In genomic region chr1:28789816-28790215, GRCh38 we compare ENCODE assay signal across 28 cellular contexts. TPM values are rescaled to one million over a fixed set of nuclear protein-coding genes. Genes with fewer than 3 reads are reported as not detected.
DNase-seq lines count a peak whose midpoint lies in the region; ATAC-seq, FAIRE-seq and TF ChIP-seq lines count a peak whose summit lies in the region.
"Had no signal": no experiment of that assay in that cellular context is flagged by ENCODE, and none has a peak within 500 bp of the region (broad histone marks: within the 10 kb centered on the region; RNA-seq: fewer than 3 reads in every experiment).

No MANE protein-coding gene starts in this region.

- in situ Hi-C loops in K562 (cut with MboI), result loop anchor here (5.0 to 10.0 kb wide), 4 partner anchors 77 to 395 kb away; partner anchors contain the start of gene SRSF4

- DNase-seq in K562 (ENCODE audit: extremely low read depth in 1 of 4, low spot score in 3 of 4) (no peak), neuronal stem cell (ENCODE audit: low spot score) (no peak), nephron progenitor cell (no peak), NCI-H2029 (lab: John Stamatoyannopoulos, UW) (no peak)
- no peak for DNase-seq in activated T-cell treated with anti-CD3 and anti-CD28 coated beads, Interleukin-2, amount 50 U/mL, for 1 hour
- DNase-seq: 8988T; ACHN; BE2C; C1 segment of cervical spinal cord; CD4-positive, alpha-beta memory T cell; CD4-positive, CD25-positive, alpha-beta regulatory T cell; CD8-positive, alpha-beta memory T cell; COR-L47; DMS 273 treated with DMSO at 0.1 percent for 48 hours; DMS153; DMS53; DMS79; DND-41; EL; GDM1 had no signal

- H3K27ac ChIP-seq in K562 (ENCODE audit: extremely low read depth, low read depth, low read length) (no peak overlapping the region), neuronal stem cell (replicated peaks; ENCODE audit: low read length) (no peak overlapping the region)
- H3K27ac ChIP-seq: BLaER1 had no signal

- H3K9me3 ChIP-seq in K562 (replicated peaks; ENCODE audit: control insufficient read depth, insufficient read depth, low read depth, low read length) (no peaks in the 10 kb centered on the region), neuronal stem cell (replicated peaks in 1 of 2; ENCODE audit: control insufficient read depth in 2 of 2, insufficient read depth in 1 of 2, low read depth in 1 of 2, low read length in 2 of 2) (no peaks in the 10 kb centered on the region)
- H3K9me3 ChIP-seq: BE2C, BLaER1 had no signal

- no peak overlapping the region for H4K8ac ChIP-seq in neuronal stem cell (ENCODE audit: low read depth, low read length)

- H3K79me2 ChIP-seq in K562 (ENCODE audit: control insufficient read depth, insufficient read depth, low read length), result no peaks in the 10 kb centered on the region

- BruUV-seq in K562 (replicated peaks; lab: Mats Ljungman, UMichigan), result no TSS peak

- H3K9me1 ChIP-seq in K562 (ENCODE audit: control insufficient read depth, insufficient read depth, low read length), result no peaks in the 10 kb centered on the region

- TF ChIP-seq CTCF in K562 (IDR thresholded peaks at IDR 0.05 in 2 of 3, conservative IDR thresholded peaks at IDR 0.05 in 1 of 3; ENCODE audit: insufficient read depth in 2 of 3, low read depth in 1 of 3, low read length in 3 of 3) (no peak), nephron progenitor cell (IDR thresholded peaks at IDR 0.05) (no peak)

- H3K9me3 Mint-ChIP-seq in nephron progenitor cell, result no peaks in the 10 kb centered on the region
- H3K9me3 Mint-ChIP-seq: CD4-positive, alpha-beta memory T cell; CD4-positive, CD25-positive, alpha-beta regulatory T cell; CD8-positive, alpha-beta memory T cell had no signal

- H3K4me2 ChIP-seq in K562 (ENCODE audit: insufficient read depth, low read length) (no peak overlapping the region), neuronal stem cell (ENCODE audit: insufficient read depth, low read length, poor library complexity, severe bottlenecking) (no peak overlapping the region)
- H3K4me2 ChIP-seq: BLaER1 had no signal

- no peaks in the 10 kb centered on the region; a peak in 1 of 5 replicates for H3K27me3 ChIP-seq in K562 (ENCODE audit: control insufficient read depth in 2 of 2, insufficient read depth in 2 of 2, low read length in 2 of 2)
- H3K27me3 ChIP-seq in neuronal stem cell (ENCODE audit: control insufficient read depth in 3 of 3, insufficient read depth in 3 of 3, low read depth in 1 of 3, low read length in 3 of 3), result peaks cover 0 to 32% (median 0%) of the 10 kb centered on the region in 3 experiments
- H3K27me3 ChIP-seq: BE2C, BLaER1 had no signal

- peaks cover 13% of the 10 kb centered on the region for H3K27me3 Mint-ChIP-seq in nephron progenitor cell (ENCODE audit: low read depth, poor library complexity)

- intact Hi-C loops in K562 (cut with micrococcal nuclease), result loop anchor here (5.0 kb wide), 1 partner anchor 57 kb away; no protein-coding TSS in a partner anchor

- no peak for ATAC-seq in K562
- ATAC-seq: GM12878 had no signal

- no peak overlapping the region for H4K91ac ChIP-seq in neuronal stem cell (ENCODE audit: low read depth, low read length, poor library complexity)

- H3K4me3 Mint-ChIP-seq in nephron progenitor cell, result no peak overlapping the region
- H3K4me3 Mint-ChIP-seq: CD14-positive monocyte; CD4-positive, alpha-beta memory T cell; CD4-positive, CD25-positive, alpha-beta regulatory T cell; CD8-positive, alpha-beta memory T cell had no signal

- H2AK5ac ChIP-seq in neuronal stem cell (ENCODE audit: low read depth, low read length), result peak overlapping the region; percentile 44

- peaks cover 28% of the 10 kb centered on the region for H3K4me1 Mint-ChIP-seq in nephron progenitor cell

- H2BK5ac ChIP-seq in neuronal stem cell (ENCODE audit: low read length), result no peak overlapping the region

- no peak for TF ChIP-seq RAD21 in K562 (CRISPR knock-in tag; conservative IDR thresholded peaks at IDR 0.05 in 1 of 2, IDR thresholded peaks at IDR 0.05 in 1 of 2)

- H3K27ac Mint-ChIP-seq in nephron progenitor cell, result no peak overlapping the region
- H3K27ac Mint-ChIP-seq: CD4-positive, alpha-beta memory T cell; CD4-positive, CD25-positive, alpha-beta regulatory T cell; CD8-positive, alpha-beta memory T cell had no signal

- H3K36me3 ChIP-seq in K562 (ENCODE audit: control insufficient read depth, insufficient read depth, low read length), result no peaks in the 10 kb centered on the region
- no peaks in the 10 kb centered on the region for H3K36me3 ChIP-seq in neuronal stem cell (replicated peaks in 1 of 2; ENCODE audit: control insufficient read depth in 2 of 2, insufficient read depth in 2 of 2, low read length in 2 of 2)
- H3K36me3 ChIP-seq: BE2C, BLaER1 had no signal

- FAIRE-seq in K562 (lab: Jason Lieb, UNC), result no peak
- FAIRE-seq: A204.1, GM12878, GM12892, GM18507 had no signal

- no peaks in the 10 kb centered on the region for H3K79me1 ChIP-seq in neuronal stem cell (ENCODE audit: low read depth, low read length)

- H3K4me1 ChIP-seq in K562 (replicated peaks in 1 of 2; ENCODE audit: control insufficient read depth in 2 of 2, insufficient read depth in 2 of 2, low read length in 2 of 2) (peaks cover 13 to 14% of the 10 kb centered on the region in 2 experiments), neuronal stem cell (ENCODE audit: control insufficient read depth in 2 of 2, insufficient read depth in 1 of 2, low read depth in 1 of 2, low read length in 2 of 2) (no peaks in the 10 kb centered on the region)
- H3K4me1 ChIP-seq: BE2C had no signal

- H2BK12ac ChIP-seq in neuronal stem cell (ENCODE audit: low read length), result no peak overlapping the region

- H3K36me3 Mint-ChIP-seq in nephron progenitor cell (ENCODE audit: low read depth), result no peaks in the 10 kb centered on the region
- H3K36me3 Mint-ChIP-seq: CD14-positive monocyte; CD4-positive, alpha-beta memory T cell; CD4-positive, CD25-positive, alpha-beta regulatory T cell had no signal

- no peak overlapping the region for H3K18ac ChIP-seq in neuronal stem cell (ENCODE audit: low read length)

- no peak overlapping the region for H3K4ac ChIP-seq in neuronal stem cell (ENCODE audit: low read length)

- TF ChIP-seq POLR2A in K562 (conservative IDR thresholded peaks at IDR 0.05), result no peak

- H4K20me1 ChIP-seq in K562 (replicated peaks; ENCODE audit: control insufficient read depth, insufficient read depth, low read length), result no peaks in the 10 kb centered on the region
- H4K20me1 ChIP-seq: BLaER1 had no signal

- 46% methylated on average over 6 of the region's 6 CpGs for WGBS in K562 (ENCODE audit: insufficient coverage, low coverage, missing lambda C conversion rate)
- no CpG with 5 or more reads among the region's 6 CpGs for WGBS in neuronal stem cell (ENCODE audit: extremely low coverage in 2 of 2, insufficient read length in 2 of 2, insufficient replicate concordance in 1 of 2), 2 donors

- H3K9ac ChIP-seq in K562 (ENCODE audit: insufficient read depth in 1 of 2, low read depth in 2 of 2, low read length in 2 of 2) (no peak overlapping the region), neuronal stem cell (ENCODE audit: low read depth, low read length, poor library complexity) (no peak overlapping the region)
- H3K9ac ChIP-seq: BLaER1 had no signal

- H2BK120ac ChIP-seq in neuronal stem cell (ENCODE audit: low read depth, low read length), result no peak overlapping the region

- CTCF ChIA-PET in K562 (lab: Yijun Ruan, JAX; ENCODE audit: low intra/inter-chr PET ratio), result no interaction called here

- no peak overlapping the region for H3K23ac ChIP-seq in neuronal stem cell (ENCODE audit: low read depth, low read length, poor library complexity)

- no peak overlapping the region for H2BK15ac ChIP-seq in neuronal stem cell (ENCODE audit: low read length)

- H3K14ac ChIP-seq in neuronal stem cell (ENCODE audit: low read length), result peak overlapping the region; percentile 47

- H2AFZ ChIP-seq in K562 (ENCODE audit: low read depth, low read length) (0 out of 2 replicates have a peak overlapping the region, but pooled peaks have one; percentile 48), neuronal stem cell (ENCODE audit: low read length) (no peak overlapping the region)

- no peak overlapping the region for H3K4me3 ChIP-seq in K562
- no peak overlapping the region for H3K4me3 ChIP-seq in neuronal stem cell (ENCODE audit: low read length in 2 of 2)
- H3K4me3 ChIP-seq: BLaER1, GM12878 had no signal

- TF ChIP-seq EP300 in K562 (IDR thresholded peaks at IDR 0.05; ENCODE audit: low read length), result no peak

- POLR2A ChIA-PET in K562 (lab: Yijun Ruan, JAX), result interaction anchor here (1.1 kb wide), 1 partner anchor 8 kb away, joined by 4 read pairs; no protein-coding TSS in a partner anchor

RNA-seq across cellular contexts. Expression of gene OPRD1, which starts 22.2 kb away (rescaled TPM):
- 0.07 TPM in 1 of 2 replicates, not detected in the other for total RNA-seq in K562 (2011; cell fraction: chromatin; rRNA removed; ENCODE audit: low replicate concordance)
- total RNA-seq in K562 (2011; cell fraction: nucleolus; rRNA removed), result 0.13 and 0.17 TPM in 2 replicates
- 0.07 TPM in 1 of 2 replicates, not detected in the other for total RNA-seq in K562 (2011; cell fraction: nucleoplasm; rRNA removed)
- total RNA-seq in K562 (2014; rRNA removed), result not detected in 2 replicates
- under 0.01 TPM in 1 of 2 replicates, not detected in the other for total RNA-seq in K562 (2014; rRNA removed; fragmentation: Illumina TruSeq; extraction: Trizol)
- not detected in 2 replicates for total RNA-seq in K562 (2015; rRNA removed; fragmentation: Illumina TruSeq; extraction: Trizol)
- 0.02 TPM in 1 of 2 replicates, not detected in the other for total RNA-seq in K562 (2021)
- polyA plus RNA-seq in K562 (2011; rRNA removed), result not detected in 2 replicates
- polyA plus RNA-seq in K562 (2011; cell fraction: cytosol; rRNA removed), result under 0.01 TPM in 1 of 2 replicates, not detected in the other
- 0.01 TPM in 2 replicates for polyA plus RNA-seq in K562 (2011; cell fraction: nucleus; rRNA removed)
- polyA plus RNA-seq in K562 (2012), result 0.04 and 0.07 TPM in 2 replicates
- polyA plus RNA-seq in K562 (2014; fragmentation: Illumina TruSeq; extraction: Trizol), result not detected in 2 replicates
- under 1 TPM; under 0.01 to 0.03 TPM for polyA plus RNA-seq in K562 (2014; fragmentation: Nextera tagmentation; extraction: Ambion mirVana)
- polyA plus RNA-seq in K562 (2014; rRNA removed), result not detected in 2 replicates
- polyA minus RNA-seq in K562 (2011; rRNA and poly(A)+ RNA removed), result 0.04 TPM in 1 of 2 replicates, not detected in the other
- polyA minus RNA-seq in K562 (2011; cell fraction: cytosol; rRNA and poly(A)+ RNA removed), result not detected in 2 replicates
- not detected in 2 replicates for polyA minus RNA-seq in K562 (2011; cell fraction: nucleus; rRNA and poly(A)+ RNA removed)
- polyA plus RNA-seq in neuronal stem cell (2013, experiment 1 of 2), result 0.33 TPM
- 0.42 TPM for polyA plus RNA-seq in neuronal stem cell (2013, experiment 2 of 2)
- total RNA-seq: CD4-positive, alpha-beta memory T cell; CD4-positive, CD25-positive, alpha-beta regulatory T cell; CD8-positive, alpha-beta memory T cell; G401; GM12878 had no signal
- polyA plus RNA-seq: AG04450, CD14-positive monocyte had no signal

RNA-seq across cellular contexts. Expression of gene YTHDF2, which starts 53.1 kb away (rescaled TPM):
- 126 and 137 TPM in 2 replicates for total RNA-seq in K562 (2011; cell fraction: chromatin; rRNA removed; ENCODE audit: low replicate concordance)
- total RNA-seq in K562 (2011; cell fraction: nucleolus; rRNA removed), result 82.2 and 85.3 TPM in 2 replicates
- 85.5 and 90.5 TPM in 2 replicates for total RNA-seq in K562 (2011; cell fraction: nucleoplasm; rRNA removed)
- total RNA-seq in K562 (2014; rRNA removed) (48.2 and 76.6 TPM in 2 replicates), K562 (2014; rRNA removed; fragmentation: Illumina TruSeq; extraction: Trizol) (88.3 and 101 TPM in 2 replicates), K562 (2015; rRNA removed; fragmentation: Illumina TruSeq; extraction: Trizol) (78.5 and 83.3 TPM in 2 replicates), K562 (2021) (111 and 114 TPM in 2 replicates)
- polyA plus RNA-seq in K562 (2011; rRNA removed) (82.5 and 89.9 TPM in 2 replicates), K562 (2014; fragmentation: Illumina TruSeq; extraction: Trizol) (91.5 and 97.8 TPM in 2 replicates), K562 (2014; fragmentation: Nextera tagmentation; extraction: Ambion mirVana) (10 to 100 TPM; 41.0 to 47.2 TPM), K562 (2014; rRNA removed) (53.4 and 58.7 TPM in 2 replicates)
- polyA plus RNA-seq in K562 (2011; cell fraction: cytosol; rRNA removed), result 71.0 and 71.9 TPM in 2 replicates
- polyA plus RNA-seq in K562 (2011; cell fraction: nucleus; rRNA removed), result 72.6 and 79.1 TPM in 2 replicates
- polyA plus RNA-seq in K562 (2012), result 72.9 and 78.1 TPM in 2 replicates
- 116 and 160 TPM in 2 replicates for polyA minus RNA-seq in K562 (2011; rRNA and poly(A)+ RNA removed)
- 67.3 and 97.6 TPM in 2 replicates for polyA minus RNA-seq in K562 (2011; cell fraction: cytosol; rRNA and poly(A)+ RNA removed)
- polyA minus RNA-seq in K562 (2011; cell fraction: nucleus; rRNA and poly(A)+ RNA removed), result 25.8 and 45.0 TPM in 2 replicates
- polyA plus RNA-seq in neuronal stem cell (2013, experiment 1 of 2), result 85.6 TPM
- 86.8 TPM for polyA plus RNA-seq in neuronal stem cell (2013, experiment 2 of 2)
